Comparison of ENCODE assay signal across 10 cellular contexts in genomic region chr3:158991146-158991705, GRCh38.
A peak's percentile ranks its signal among the peaks of the same experiment; 100 is the strongest.
DNase-seq lines count a peak whose midpoint lies in the region; ATAC-seq and TF ChIP-seq lines count a peak whose summit lies in the region.
"Had no signal": no experiment of that assay in that cellular context is flagged by ENCODE, and none has a peak within 500 bp of the region (broad histone marks: within the 10 kb centered on the region; RNA-seq: fewer than 3 reads in every experiment).

No MANE protein-coding gene starts in this region.

- no peak overlapping the region for H3K27ac Mint-ChIP-seq in Caco-2 (ENCODE audit: unreplicated experiment)
- H3K27ac Mint-ChIP-seq: activated CD8-positive, alpha-beta T cell treated with anti-CD3 and anti-CD28 coated beads, Interleukin-2, amount 10 ng/mL, durations not matched to agents 7 days and 5 days had no signal

- TF ChIP-seq RAD21 in Ishikawa (IDR thresholded peaks at IDR 0.05; ENCODE audit: low read depth), result no peak

- no peaks in the 10 kb centered on the region for H3K4me1 ChIP-seq in Caco-2

- TF ChIP-seq EP300 in Ishikawa (IDR thresholded peaks at IDR 0.05; ENCODE audit: borderline replicate concordance), result no peak

- BruUV-seq in Caco-2 (replicated peaks; lab: Mats Ljungman, UMichigan), result no TSS peak

- ATAC-seq in GM21576 (IDR thresholded peaks at IDR 0.05; ENCODE audit: unreplicated experiment) (no peak), GM19324 (IDR thresholded peaks at IDR 0.05; ENCODE audit: low FRiP score, unreplicated experiment) (no peak), GM21367 (IDR thresholded peaks at IDR 0.05; ENCODE audit: unreplicated experiment) (no peak)
- ATAC-seq: activated CD8-positive, alpha-beta T cell treated with anti-CD3 and anti-CD28 coated beads, Interleukin-2, amount 10 ng/mL, durations not matched to agents 7 days and 5 days had no signal

- no peak overlapping the region for H3K4me3 ChIP-seq in Caco-2 (ENCODE audit: low read depth, low read length)

- H3K4me3 Mint-ChIP-seq in Caco-2 (ENCODE audit: unreplicated experiment), result no peak overlapping the region
- H3K4me3 Mint-ChIP-seq: activated CD8-positive, alpha-beta T cell treated with anti-CD3 and anti-CD28 coated beads, Interleukin-2, amount 10 ng/mL, durations not matched to agents 7 days and 5 days had no signal

- no peak for TF ChIP-seq CTCF in Caco-2 (IDR thresholded peaks at IDR 0.05; ENCODE audit: insufficient read depth in 1 of 2, low read depth in 1 of 2, low read length in 1 of 2, severe bottlenecking in 1 of 2, unreplicated experiment in 1 of 2)

- intact Hi-C loops in Caco-2 (cut with micrococcal nuclease; ENCODE audit: unreplicated experiment), result no loop called here

- H3K27me3 ChIP-seq in Caco-2 (replicated peaks; ENCODE audit: control insufficient read depth, insufficient read depth, low read length), result no peaks in the 10 kb centered on the region

- H3K36me3 ChIP-seq in Caco-2 (ENCODE audit: control insufficient read depth, insufficient read depth, low read length), result no peaks in the 10 kb centered on the region

- no peaks in the 10 kb centered on the region for H3K4me1 Mint-ChIP-seq in Caco-2 (ENCODE audit: low read depth, unreplicated experiment)

- CTCF ChIA-PET in Caco-2 (lab: Charles Lee), result no interaction called here

- H3K27me3 Mint-ChIP-seq in Caco-2 (ENCODE audit: insufficient read depth, unreplicated experiment), result peaks cover 10% of the 10 kb centered on the region

- POLR2A ChIA-PET in Caco-2 (lab: Charles Lee), result no interaction called here

- H3K9me3 Mint-ChIP-seq in Caco-2 (ENCODE audit: unreplicated experiment), result no peaks in the 10 kb centered on the region

- DNase-seq in Caco-2, result peak; percentile 4 to 57
- peak; percentile 70 for DNase-seq in NCI-H748 treated with DMSO at 0.1 percent for 48 hours (lab: John Stamatoyannopoulos, UW)
- DNase-seq in iPS DF 19.7 (ENCODE audit: low read depth, low spot score), result peak; percentile 33
- no peak for DNase-seq in stimulated activated CD4-positive, alpha-beta T cell treated with anti-CD3 and anti-CD28 coated beads, Interleukin-4, amount 100 ng/mL, for 1 hour
- DNase-seq: activated CD8-positive, alpha-beta T cell treated with anti-CD3 and anti-CD28 coated beads, Interleukin-2, amount 10 ng/mL, durations not matched to agents 7 days and 5 days; hypothalamus had no signal

- no peaks in the 10 kb centered on the region for H3K9me3 ChIP-seq in Caco-2

- H3K36me3 Mint-ChIP-seq in Caco-2 (ENCODE audit: insufficient read depth, unreplicated experiment), result no peaks in the 10 kb centered on the region

TF ChIP-seq in Ishikawa, 13 proteins besides CTCF, POLR2A, EP300 and RAD21:
- TF ChIP-seq CEBPB (IDR thresholded peaks at IDR 0.05) (no peak), ZBTB7A (IDR thresholded peaks at IDR 0.05; ENCODE audit: low read depth) (no peak), YY1 (IDR thresholded peaks at IDR 0.05; ENCODE audit: low read depth) (0 out of 2 replicates have a peak, but pooled peaks have one; percentile 50), TEAD4 (IDR thresholded peaks at IDR 0.05) (no peak)
TF ChIP-seq in Ishikawa: peak in this region for 1.
